Comparison of ENCODE assay signal across 8 cellular contexts in genomic region chr10:14571866-14572507, GRCh38.
DNase-seq lines count a peak whose midpoint lies in the region; ATAC-seq and TF ChIP-seq lines count a peak whose summit lies in the region.

No MANE protein-coding gene starts in this region.

- POLR2A ChIA-PET in CD4-positive, alpha-beta T cell (lab: Charles Lee), result interaction anchor here (0.6 to 6.2 kb wide), 10 partner anchors 9 to 266 kb away, joined by 3 to 101 read pairs (median 29); partner anchors contain the start of genes CDNF, HSPA14 and MSANTD7

- WGBS in smooth muscle cell (ENCODE audit: low lambda C conversion rate), result 92% methylated on average over 10 of the region's 10 CpGs

- H3K36me3 ChIP-seq in RWPE2 (ENCODE audit: low read depth) (no peaks in the 10 kb centered on the region), breast epithelium (no peaks in the 10 kb centered on the region), smooth muscle cell (ENCODE audit: low read depth) (no peaks in the 10 kb centered on the region)

- intact Hi-C loops in CD4-positive, alpha-beta T cell (cut with DNase I, micrococcal nuclease), result loop anchor here (1.0 to 5.0 kb wide), 7 partner anchors 8 to 250 kb away; no protein-coding TSS in a partner anchor
- intact Hi-C loops in breast epithelium (cut with DNase I; ENCODE audit: low total_unique reads), result no loop called here

- peak overlapping the region; percentile 92 for H3K4me3 Mint-ChIP-seq in CD4-positive, alpha-beta T cell

- H3K9me3 Mint-ChIP-seq in CD4-positive, alpha-beta T cell, result peaks cover 1% of the 10 kb centered on the region

- H3K27ac Mint-ChIP-seq in CD4-positive, alpha-beta T cell, result peak overlapping the region; percentile 98

- peaks cover 96% of the 10 kb centered on the region for H3K4me1 Mint-ChIP-seq in CD4-positive, alpha-beta T cell (ENCODE audit: low read depth)

- peaks cover 76% of the 10 kb centered on the region for H3K36me3 Mint-ChIP-seq in CD4-positive, alpha-beta T cell (ENCODE audit: low read depth)

- peaks cover 60% of the 10 kb centered on the region for H4K20me1 ChIP-seq in smooth muscle cell (ENCODE audit: low read depth)

- ATAC-seq in CD4-positive, alpha-beta T cell (ENCODE audit: poor library complexity), result peak; percentile 66
- ATAC-seq in GM21825 (IDR thresholded peaks at IDR 0.05; ENCODE audit: unreplicated experiment) (peak; percentile 76), RWPE2 (ENCODE audit: low read depth) (peak; percentile 89), HG02884 (IDR thresholded peaks at IDR 0.05; ENCODE audit: unreplicated experiment) (no peak)

- H3K4me1 ChIP-seq in RWPE2 (ENCODE audit: insufficient read depth, poor library complexity, severe bottlenecking) (peaks cover 26% of the 10 kb centered on the region), breast epithelium (peaks cover 0 to 7% of the 10 kb centered on the region in 2 donors), smooth muscle cell (ENCODE audit: low read depth) (no peaks in the 10 kb centered on the region)

- DNase-seq in CD4-positive, alpha-beta T cell, result peak; percentile 46 to 74 (median 60)
- no peak for DNase-seq in RWPE2 (ENCODE audit: low spot score)
- DNase-seq in breast epithelium (ENCODE audit: low spot score in 2 of 2), result peak; percentile 59 to 66
- peak; percentile 90 for DNase-seq in mucosa of gallbladder (ENCODE audit: low spot score)
- no peak for DNase-seq in GM10266 (ENCODE audit: extremely low spot score)
- no peak for DNase-seq in smooth muscle cell (lab: John Stamatoyannopoulos, UW; ENCODE audit: unreplicated experiment)

- no peaks in the 10 kb centered on the region for H3K27me3 Mint-ChIP-seq in CD4-positive, alpha-beta T cell

- TF ChIP-seq CTCF in CD4-positive, alpha-beta T cell (IDR thresholded peaks at IDR 0.05), result no peak
- TF ChIP-seq CTCF in RWPE2 (IDR thresholded peaks at IDR 0.05; ENCODE audit: poor library complexity, severe bottlenecking), result no peak
- TF ChIP-seq CTCF in breast epithelium (IDR thresholded peaks at IDR 0.05), result no peak
- no peak for TF ChIP-seq CTCF in GM10266 (IDR thresholded peaks at IDR 0.05; ENCODE audit: control insufficient read depth, insufficient read depth, low read depth, missing control alignments)
- no peak for TF ChIP-seq CTCF in smooth muscle cell (IDR thresholded peaks at IDR 0.05; ENCODE audit: borderline replicate concordance, insufficient read depth, poor library complexity, severe bottlenecking)

- H3K27me3 ChIP-seq in CD4-positive, alpha-beta T cell (ENCODE audit: control insufficient read depth, insufficient read depth, low read length), result no peaks in the 10 kb centered on the region
- no peaks in the 10 kb centered on the region for H3K27me3 ChIP-seq in RWPE2 (ENCODE audit: insufficient read depth, poor library complexity, severe bottlenecking)
- no peaks in the 10 kb centered on the region for H3K27me3 ChIP-seq in breast epithelium
- no peaks in the 10 kb centered on the region for H3K27me3 ChIP-seq in smooth muscle cell (ENCODE audit: low read depth)

- no peak for TF ChIP-seq POLR2A in breast epithelium (IDR thresholded peaks at IDR 0.05)

- no peak overlapping the region for H3K9ac ChIP-seq in smooth muscle cell (ENCODE audit: low read depth)

- CTCF ChIA-PET in CD4-positive, alpha-beta T cell (lab: Charles Lee), result interaction anchor here (0.6 to 2.8 kb wide), 6 partner anchors 10 to 90 kb away, joined by 3 to 10 read pairs (median 3); no protein-coding TSS in a partner anchor

- no peak overlapping the region for H2AFZ ChIP-seq in smooth muscle cell (ENCODE audit: low read depth)

- peak overlapping the region; percentile 93 for H3K27ac ChIP-seq in CD4-positive, alpha-beta T cell (ENCODE audit: low read depth, low read length)
- peak overlapping the region; percentile 48 for H3K27ac ChIP-seq in RWPE2 (ENCODE audit: poor library complexity, severe bottlenecking)
- H3K27ac ChIP-seq in breast epithelium, result peak overlapping the region; percentile 75 to 79
- H3K27ac ChIP-seq in smooth muscle cell (ENCODE audit: low read depth), result no peak overlapping the region

- H3K79me2 ChIP-seq in smooth muscle cell (ENCODE audit: low read depth), result peaks cover 23% of the 10 kb centered on the region

- H3K9me3 ChIP-seq in CD4-positive, alpha-beta T cell (ENCODE audit: control insufficient read depth, low read length), result no peaks in the 10 kb centered on the region
- H3K9me3 ChIP-seq in RWPE2 (ENCODE audit: severe bottlenecking) (no peaks in the 10 kb centered on the region), breast epithelium (no peaks in the 10 kb centered on the region), smooth muscle cell (replicated peaks; ENCODE audit: low read depth) (no peaks in the 10 kb centered on the region)

- H3K4me2 ChIP-seq in smooth muscle cell, result no peak overlapping the region

- H3K4me3 ChIP-seq in RWPE2 (ENCODE audit: severe bottlenecking), result no peak overlapping the region
- no peak overlapping the region for H3K4me3 ChIP-seq in breast epithelium
- no peak overlapping the region for H3K4me3 ChIP-seq in smooth muscle cell

- no peaks in the 10 kb centered on the region for H3F3A ChIP-seq in smooth muscle cell (ENCODE audit: low read depth)

Comparison
In these comparisons a context has a peak if more than half of its experiments do, and no peak if none do; other contexts are left out.
1. DNase-seq: peak in CD4-positive, alpha-beta T cell (10 of 10), breast epithelium (2 of 2) and mucosa of gallbladder (single experiment); none in RWPE2 (single experiment), GM10266 (single experiment) and smooth muscle cell (single experiment).